29 cellular contexts compared by ENCODE assay signal in the genomic region with DNA sequence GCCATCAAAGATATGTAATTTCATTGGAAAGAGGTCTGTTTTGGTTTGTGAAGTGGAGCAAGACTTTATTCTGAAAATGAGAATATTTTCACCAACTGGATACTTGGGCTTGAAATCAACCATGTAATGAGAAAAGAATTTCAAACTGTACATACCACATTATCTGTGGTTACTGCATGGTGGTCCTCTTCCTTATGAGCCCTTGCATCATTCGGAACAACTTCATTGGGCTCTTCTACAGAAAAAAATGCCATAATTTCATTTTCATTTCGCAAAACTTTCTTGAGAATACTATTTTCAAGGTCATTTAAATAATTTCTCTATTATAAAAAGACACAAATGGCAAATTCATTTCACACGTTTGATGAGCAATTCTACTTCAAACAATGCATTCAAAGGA.
"Had no signal": no experiment of that assay in that cellular context is flagged by ENCODE, and none has a peak within 500 bp of the region (broad histone marks: within the 10 kb centered on the region; RNA-seq: fewer than 3 reads in every experiment).

No MANE protein-coding gene starts in this region.

- H3K27ac Mint-ChIP-seq: activated B cell treated with CpG ODN at 0.5 μM for 24 hours; activated CD8-positive, alpha-beta T cell treated with anti-CD3 and anti-CD28 coated beads for 36 hours; activated naive CD4-positive, alpha-beta T cell treated with anti-CD3 and anti-CD28 coated beads, Interleukin-2, amount 50 U/mL, for 24 hours; activated T-helper 17 cell treated with anti-CD3 and anti-CD28 coated beads, Interleukin-2, amount 50 U/mL, for 72 hours; brain; effector memory CD8-positive, alpha-beta T cell; natural killer cell; neural progenitor cell; stimulated activated naive CD8-positive, alpha-beta T cell treated with anti-CD3 and anti-CD28 coated beads, Interleukin-15, Interleukin-2, amounts not matched to agents 100 ng/mL and 50 ng/mL, for 24 hours; T-cell; T-helper 2 cell treated with Interferon-gamma antibody and Interleukin-4, amounts not matched to agents 5 μg/mL and 100 μg/mL, for 36 hours had no signal

- H3K36me3 ChIP-seq: cardiac muscle cell, heart left ventricle, left lung, lower lobe of right lung, neural progenitor cell, thoracic aorta had no signal

- DNase-seq: activated B cell treated with CpG ODN at 0.5 μM for 24 hours; activated CD4-positive, alpha-beta T cell treated with anti-CD3 and anti-CD28 coated beads, Interleukin-2, amount 50 U/mL, for 1 hour; activated CD8-positive, alpha-beta T cell treated with anti-CD3 and anti-CD28 coated beads for 36 hours; activated T-cell treated with anti-CD3 and anti-CD28 coated beads, Interleukin-2, amount 50 U/mL, for 4 hours; anterior cingulate cortex; cerebellar nuclear complex; cortex of kidney; effector memory CD8-positive, alpha-beta T cell; erythroblast; foreskin fibroblast; heart left ventricle; left lung; lower lobe of right lung; mesenchymal stem cell; natural killer cell; occipital lobe; right cardiac atrium; stimulated activated CD4-positive, alpha-beta T cell treated with anti-CD3 and anti-CD28 coated beads, Interleukin-4, amount 100 ng/mL, for 1 hour; T-cell; trophoblast cell had no signal

- H3K4me3 ChIP-seq: cardiac muscle cell, heart left ventricle, left lung, lower lobe of right lung, neural progenitor cell, thoracic aorta had no signal

- H3K4me3 Mint-ChIP-seq: activated B cell treated with CpG ODN at 0.5 μM for 24 hours; activated CD8-positive, alpha-beta T cell treated with anti-CD3 and anti-CD28 coated beads for 36 hours; activated naive CD4-positive, alpha-beta T cell treated with anti-CD3 and anti-CD28 coated beads, Interleukin-2, amount 50 U/mL, for 24 hours; activated T-cell treated with anti-CD3 and anti-CD28 coated beads, Interleukin-2, amount 50 U/mL, for 4 hours; activated T-helper 17 cell treated with anti-CD3 and anti-CD28 coated beads, Interleukin-2, amount 50 U/mL, for 72 hours; brain; effector memory CD8-positive, alpha-beta T cell; natural killer cell; neural progenitor cell; stimulated activated naive CD8-positive, alpha-beta T cell treated with anti-CD3 and anti-CD28 coated beads, Interleukin-15, Interleukin-2, amounts not matched to agents 100 ng/mL and 50 ng/mL, for 24 hours; T-cell; T-helper 2 cell treated with Interferon-gamma antibody and Interleukin-4, amounts not matched to agents 5 μg/mL and 100 μg/mL, for 36 hours had no signal

- H3K27me3 ChIP-seq: cardiac muscle cell, heart left ventricle, left lung, neural progenitor cell had no signal

- H3K36me3 Mint-ChIP-seq: activated naive CD4-positive, alpha-beta T cell treated with anti-CD3 and anti-CD28 coated beads, Interleukin-2, amount 50 U/mL, for 24 hours; brain; natural killer cell; neural progenitor cell; T-cell had no signal

- H3K9me3 Mint-ChIP-seq: activated B cell treated with CpG ODN at 0.5 μM for 24 hours; activated CD8-positive, alpha-beta T cell treated with anti-CD3 and anti-CD28 coated beads for 36 hours; activated naive CD4-positive, alpha-beta T cell treated with anti-CD3 and anti-CD28 coated beads, Interleukin-2, amount 50 U/mL, for 24 hours; activated T-cell treated with anti-CD3 and anti-CD28 coated beads, Interleukin-2, amount 50 U/mL, for 4 hours; activated T-helper 17 cell treated with anti-CD3 and anti-CD28 coated beads, Interleukin-2, amount 50 U/mL, for 72 hours; brain; effector memory CD8-positive, alpha-beta T cell; neural progenitor cell; stimulated activated naive CD8-positive, alpha-beta T cell treated with anti-CD3 and anti-CD28 coated beads, Interleukin-15, Interleukin-2, amounts not matched to agents 100 ng/mL and 50 ng/mL, for 24 hours; T-cell; T-helper 2 cell treated with Interferon-gamma antibody and Interleukin-4, amounts not matched to agents 5 μg/mL and 100 μg/mL, for 36 hours had no signal

- ATAC-seq: activated CD8-positive, alpha-beta T cell treated with anti-CD3 and anti-CD28 coated beads for 36 hours; activated T-cell treated with anti-CD3 and anti-CD28 coated beads, Interleukin-2, amount 50 U/mL, for 4 hours; activated T-helper 17 cell treated with anti-CD3 and anti-CD28 coated beads, Interleukin-2, amount 50 U/mL, for 72 hours; effector memory CD8-positive, alpha-beta T cell; heart left ventricle; left lung; lower lobe of right lung; natural killer cell; right cardiac atrium; T-cell had no signal

- H3K9ac ChIP-seq: neural progenitor cell, parathyroid adenoma had no signal

- H3K4me1 ChIP-seq: left lung, lower lobe of right lung, neural progenitor cell, parathyroid adenoma had no signal

- H3K27ac ChIP-seq: cardiac muscle cell, heart left ventricle, left lung, lower lobe of right lung, neural progenitor cell, parathyroid adenoma, thoracic aorta had no signal

- H3K9me3 ChIP-seq: heart left ventricle, left lung, lower lobe of right lung, thoracic aorta had no signal

- H3K79me2 ChIP-seq: parathyroid adenoma had no signal

- H2AFZ ChIP-seq: neural progenitor cell, parathyroid adenoma had no signal

- H3K4me2 ChIP-seq: neural progenitor cell had no signal

- H3K4me1 Mint-ChIP-seq: activated naive CD4-positive, alpha-beta T cell treated with anti-CD3 and anti-CD28 coated beads, Interleukin-2, amount 50 U/mL, for 24 hours; activated T-helper 17 cell treated with anti-CD3 and anti-CD28 coated beads, Interleukin-2, amount 50 U/mL, for 72 hours; natural killer cell; neural progenitor cell; T-cell had no signal

- H3K27me3 Mint-ChIP-seq: activated B cell treated with CpG ODN at 0.5 μM for 24 hours; activated CD8-positive, alpha-beta T cell treated with anti-CD3 and anti-CD28 coated beads for 36 hours; activated naive CD4-positive, alpha-beta T cell treated with anti-CD3 and anti-CD28 coated beads, Interleukin-2, amount 50 U/mL, for 24 hours; activated T-helper 17 cell treated with anti-CD3 and anti-CD28 coated beads, Interleukin-2, amount 50 U/mL, for 72 hours; brain; effector memory CD8-positive, alpha-beta T cell; stimulated activated naive CD8-positive, alpha-beta T cell treated with anti-CD3 and anti-CD28 coated beads, Interleukin-15, Interleukin-2, amounts not matched to agents 100 ng/mL and 50 ng/mL, for 24 hours; T-cell had no signal
